ENCODE assay signal across 8 cellular contexts in the genomic region with DNA sequence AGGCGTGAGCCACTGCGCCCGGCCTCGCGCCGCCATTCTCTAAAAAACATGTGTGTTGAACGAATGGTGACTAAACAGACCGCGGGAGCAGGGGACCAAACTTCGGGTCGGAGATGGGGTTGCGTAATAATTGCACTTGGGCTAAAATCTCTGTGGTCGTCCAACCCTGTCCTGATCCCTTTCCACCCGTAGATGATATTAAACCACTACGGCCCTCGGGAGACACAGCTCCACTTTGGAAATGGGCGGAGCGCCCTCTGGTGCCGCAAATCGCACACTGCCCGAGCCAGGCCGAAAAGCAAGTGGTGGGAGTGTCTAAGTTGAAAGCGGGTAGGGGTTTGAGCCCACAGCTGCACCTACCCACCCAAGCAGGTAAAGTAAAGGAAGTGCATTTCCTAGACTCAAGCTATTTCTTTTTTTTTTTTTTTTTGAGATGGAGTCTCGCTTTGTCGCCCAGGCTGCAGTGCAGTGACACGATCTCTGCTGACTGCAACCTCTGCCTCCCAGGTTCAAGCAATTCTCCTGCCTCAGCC. TPM values are rescaled to one million over a fixed set of nuclear protein-coding genes. Genes with fewer than 3 reads are reported as not detected.
DNase-seq lines count a peak whose midpoint lies in the region; ATAC-seq, FAIRE-seq and TF ChIP-seq lines count a peak whose summit lies in the region.

No MANE protein-coding gene starts in this region.

- H3K4me1 ChIP-seq in kidney (ENCODE audit: control insufficient read depth in 1 of 2, insufficient read depth in 1 of 2, low read depth in 1 of 2, low read length in 2 of 2), result peaks cover 0 to 15% of the 10 kb centered on the region in 2 donors

- no peak overlapping the region for H3K27ac Mint-ChIP-seq in WTC11
- peak overlapping the region; percentile 6 for H3K27ac Mint-ChIP-seq in MCF 10A (ENCODE audit: low read depth, unreplicated experiment)

- peak; percentile 82 for DNase-seq in GM10248 (ENCODE audit: extremely low spot score)
- peak; percentile 28 for DNase-seq in NCI-H2029 treated with DMSO at 0.1 percent for 48 hours (lab: John Stamatoyannopoulos, UW)
- peak; percentile 92 for DNase-seq in WTC11 (ENCODE audit: low spot score)
- DNase-seq in MCF 10A (ENCODE audit: unreplicated experiment), result peak; percentile 73
- peak; percentile 91 for DNase-seq in kidney
- peak; percentile 82 to 86 for DNase-seq in stimulated activated CD4-positive, alpha-beta T cell treated with anti-CD3 and anti-CD28 coated beads, Interleukin-1b, Interleukin-23, amount 100 ng/mL, for 4 hours (ENCODE audit: low read depth in 2 of 2)
- no peak for DNase-seq in GOT3 (lab: John Stamatoyannopoulos, UW)

- FAIRE-seq in kidney (lab: Jason Lieb, UNC), result no peak

- no peak overlapping the region for H3K9ac ChIP-seq in kidney (ENCODE audit: low read length in 2 of 2)

- CTCF ChIA-PET in GM10248 (lab: Yijun Ruan, JAX) (interaction anchor here (0.6 to 30.0 kb wide), 42 partner anchors 9 to 334 kb away, joined by 3 to 890 read pairs (median 4); a partner anchor contains a TSS), WTC11 (lab: Charles Lee) (interaction anchor here (0.6 to 7.2 kb wide), 55 partner anchors 9 to 334 kb away, joined by 3 to 196 read pairs (median 5); a partner anchor contains a TSS), MCF 10A (lab: Yijun Ruan, JAX) (interaction anchor here (0.7 to 3.6 kb wide), 22 partner anchors 9 to 243 kb away, joined by 3 to 25 read pairs (median 4); a partner anchor contains a TSS)

- no peak overlapping the region for H3K4me3 ChIP-seq in kidney (ENCODE audit: low read length in 2 of 2)

- POLR2A ChIA-PET in GM10248 (lab: Yijun Ruan, JAX) (interaction anchor here (0.6 to 1.3 kb wide), 2 partner anchors 17 to 143 kb away, joined by 3 to 4 read pairs; a partner anchor contains a TSS), WTC11 (lab: Charles Lee) (interaction anchor here (0.6 to 1.3 kb wide), 5 partner anchors 17 to 285 kb away, joined by 3 to 5 read pairs (median 3); a partner anchor contains a TSS), MCF 10A (lab: Yijun Ruan, JAX) (interaction anchor here (0.7 to 9.3 kb wide), 6 partner anchors 13 to 114 kb away, joined by 3 to 273 read pairs (median 9); a partner anchor contains a TSS)

- H3K27me3 Mint-ChIP-seq in WTC11 (ENCODE audit: low read depth) (no peaks in the 10 kb centered on the region; the same call in 1 of the 2 replicates), MCF 10A (ENCODE audit: insufficient read depth, unreplicated experiment) (no peaks in the 10 kb centered on the region)

- H3K36me3 Mint-ChIP-seq in WTC11 (no peaks in the 10 kb centered on the region), MCF 10A (ENCODE audit: insufficient read depth, unreplicated experiment) (peaks cover 53% of the 10 kb centered on the region)

- TF ChIP-seq CTCF in GM10248 (IDR thresholded peaks at IDR 0.05; ENCODE audit: control extremely low read depth, extremely low read depth, low read depth, missing control alignments) (peak; percentile 95), WTC11 (IDR thresholded peaks at IDR 0.05) (peak; percentile 35; the same call in 1 of the 2 replicates), MCF 10A (IDR thresholded peaks at IDR 0.05; ENCODE audit: unreplicated experiment) (peak; percentile 74), kidney (IDR thresholded peaks at IDR 0.05; ENCODE audit: borderline replicate concordance, extremely low read depth, insufficient read depth) (peak; percentile 95)

- H3K4me1 Mint-ChIP-seq in WTC11 (peaks cover 43% of the 10 kb centered on the region), MCF 10A (ENCODE audit: insufficient read depth, unreplicated experiment) (peaks cover 28% of the 10 kb centered on the region)

- intact Hi-C loops in MCF 10A (cut with micrococcal nuclease) (loop anchor here (1.0 kb wide), 1 partner anchor 84 kb away; no protein-coding TSS in a partner anchor), kidney (cut with DNase I) (loop anchor here (5.0 kb wide), 1 partner anchor 89 kb away; no protein-coding TSS in a partner anchor)

- H3K9me3 ChIP-seq in kidney (ENCODE audit: control insufficient read depth in 1 of 2, low read length in 2 of 2), result no peaks in the 10 kb centered on the region

- ATAC-seq in WTC11 (peak; percentile 66), GM19455 (IDR thresholded peaks at IDR 0.05; ENCODE audit: unreplicated experiment) (no peak)

- H3K36me3 ChIP-seq in kidney (ENCODE audit: control insufficient read depth in 1 of 2, insufficient read depth in 2 of 2, low read length in 2 of 2), result peaks cover 0 to 2% of the 10 kb centered on the region in 2 donors

- no peak overlapping the region for H3K27ac ChIP-seq in kidney (ENCODE audit: low read depth in 2 of 2, low read length in 2 of 2)

- BruUV-seq in MCF 10A (replicated peaks; lab: Mats Ljungman, UMichigan), result no TSS peak

- H3K9me3 Mint-ChIP-seq in WTC11 (no peaks in the 10 kb centered on the region), MCF 10A (ENCODE audit: unreplicated experiment) (no peaks in the 10 kb centered on the region)

- H3K4me3 Mint-ChIP-seq in WTC11, result no peak overlapping the region
- no peak overlapping the region for H3K4me3 Mint-ChIP-seq in MCF 10A (ENCODE audit: unreplicated experiment)

TF ChIP-seq in WTC11, 78 proteins besides CTCF, POLR2A, EP300 and RAD21:
- no peak for TF ChIP-seq FOXK1 (CRISPR knock-in tag; IDR thresholded peaks at IDR 0.05)
- no peak for TF ChIP-seq SOX15 (CRISPR knock-in tag; IDR thresholded peaks at IDR 0.05)
- no peak for TF ChIP-seq CBFB (CRISPR knock-in tag; IDR thresholded peaks at IDR 0.05; ENCODE audit: low read depth)
- TF ChIP-seq NR2C2 (CRISPR knock-in tag; IDR thresholded peaks at IDR 0.05), result no peak
- no peak for TF ChIP-seq PRRX2 (CRISPR knock-in tag; IDR thresholded peaks at IDR 0.05)
- TF ChIP-seq, protein P1, sequence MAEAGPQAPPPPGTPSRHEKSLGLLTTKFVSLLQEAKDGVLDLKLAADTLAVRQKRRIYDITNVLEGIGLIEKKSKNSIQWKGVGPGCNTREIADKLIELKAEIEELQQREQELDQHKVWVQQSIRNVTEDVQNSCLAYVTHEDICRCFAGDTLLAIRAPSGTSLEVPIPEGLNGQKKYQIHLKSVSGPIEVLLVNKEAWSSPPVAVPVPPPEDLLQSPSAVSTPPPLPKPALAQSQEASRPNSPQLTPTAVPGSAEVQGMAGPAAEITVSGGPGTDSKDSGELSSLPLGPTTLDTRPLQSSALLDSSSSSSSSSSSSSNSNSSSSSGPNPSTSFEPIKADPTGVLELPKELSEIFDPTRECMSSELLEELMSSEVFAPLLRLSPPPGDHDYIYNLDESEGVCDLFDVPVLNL (CRISPR knock-in tag; IDR thresholded peaks at IDR 0.05; ENCODE audit: borderline replicate concordance, low read depth), result no peak
- TF ChIP-seq ZNF138 (CRISPR knock-in tag; conservative IDR thresholded peaks at IDR 0.05), result no peak
- TF ChIP-seq RORB (CRISPR knock-in tag; IDR thresholded peaks at IDR 0.05), result no peak
- TF ChIP-seq, protein P2, sequence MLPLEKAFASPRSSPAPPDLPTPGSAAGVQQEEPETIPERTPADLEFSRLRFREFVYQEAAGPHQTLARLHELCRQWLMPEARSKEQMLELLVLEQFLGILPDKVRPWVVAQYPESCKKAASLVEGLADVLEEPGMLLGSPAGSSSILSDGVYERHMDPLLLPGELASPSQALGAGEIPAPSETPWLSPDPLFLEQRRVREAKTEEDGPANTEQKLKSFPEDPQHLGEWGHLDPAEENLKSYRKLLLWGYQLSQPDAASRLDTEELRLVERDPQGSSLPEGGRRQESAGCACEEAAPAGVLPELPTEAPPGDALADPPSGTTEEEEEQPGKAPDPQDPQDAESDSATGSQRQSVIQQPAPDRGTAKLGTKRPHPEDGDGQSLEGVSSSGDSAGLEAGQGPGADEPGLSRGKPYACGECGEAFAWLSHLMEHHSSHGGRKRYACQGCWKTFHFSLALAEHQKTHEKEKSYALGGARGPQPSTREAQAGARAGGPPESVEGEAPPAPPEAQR (CRISPR knock-in tag; IDR thresholded peaks at IDR 0.05), result no peak
- no peak for TF ChIP-seq SP1 (CRISPR knock-in tag; conservative IDR thresholded peaks at IDR 0.05)

RNA-seq across cellular contexts. Expression of a gene that starts 17.0 kb away (rescaled TPM):
- total RNA-seq in WTC11 (2021) (24.6 to 28.4 TPM (median 27.8 TPM) in 3 replicates), MCF 10A (2022) (137 and 143 TPM in 2 replicates), kidney (204 TPM)
- 67.1 TPM for polyA plus RNA-seq in kidney (ENCODE audit: insufficient read depth, low read depth, low replicate concordance)

RNA-seq across cellular contexts. Expression of a gene that starts 17.8 kb away (rescaled TPM):
- total RNA-seq in WTC11 (2021), result 74.4 to 98.0 TPM (median 74.9 TPM) in 3 replicates
- total RNA-seq in MCF 10A (2022), result 89.2 and 115 TPM in 2 replicates
- 327 TPM for total RNA-seq in kidney
- polyA plus RNA-seq in kidney (ENCODE audit: insufficient read depth, low read depth, low replicate concordance), result 55.6 TPM

RNA-seq across cellular contexts. Expression of a gene that starts 52.6 kb away (rescaled TPM):
- 49.7 to 55.2 TPM (median 50.9 TPM) in 3 replicates for total RNA-seq in WTC11 (2021)
- 56.0 and 60.5 TPM in 2 replicates for total RNA-seq in MCF 10A (2022)
- total RNA-seq in kidney, result 110 TPM
- 108 TPM for polyA plus RNA-seq in kidney (ENCODE audit: insufficient read depth, low read depth, low replicate concordance)

Comparison
In these comparisons a context has a peak if more than half of its experiments do, and no peak if none do; other contexts are left out.
1. CTCF ChIP-seq: peak in every context shown above with its lines; median percentile 95 in GM10248; 95 in kidney; 74 in MCF 10A; 35 in WTC11.